Comparison of ENCODE assay signal across 17 cellular contexts in genomic region chr7:128299109-128299514, GRCh38. TPM values are rescaled to one million over a fixed set of nuclear protein-coding genes. Genes with fewer than 3 reads are reported as not detected.
"Had no signal": no experiment of that assay in that cellular context is flagged by ENCODE, and none has a peak within 500 bp of the region (broad histone marks: within the 10 kb centered on the region; RNA-seq: fewer than 3 reads in every experiment).

No MANE protein-coding gene starts in this region.

- FAIRE-seq: TTC549 had no signal

- DNase-seq: activated effector memory CD4-positive, alpha-beta T cell treated with Interleukin-2 at 50 U/mL for 16 hours; activated T-cell treated with anti-CD3 and anti-CD28 coated beads, Interleukin-2, amount 50 U/mL, for 1 hour; amniotic stem cell; body of pancreas; central memory CD4-positive, alpha-beta T cell; spleen; stimulated activated CD4-positive, alpha-beta T cell treated with anti-CD3 and anti-CD28 coated beads, Interleukin-1b, Interleukin-23, amount 100 ng/mL, for 48 hours; T-helper 17 cell; trophoblast cell had no signal

- H3K27me3 ChIP-seq: body of pancreas, neutrophil, right atrium auricular region, spleen had no signal

- H3K4me1 ChIP-seq: body of pancreas, spleen had no signal

- H3K4me3 ChIP-seq: body of pancreas, right atrium auricular region, spleen had no signal

- H3K9me3 ChIP-seq: body of pancreas, neutrophil, right atrium auricular region, spleen had no signal

- H3K4me1 Mint-ChIP-seq: activated naive CD4-positive, alpha-beta T cell treated with anti-CD3 and anti-CD28 coated beads, Interleukin-2, amount 50 U/mL, for 24 hours had no signal

- H3K36me3 ChIP-seq: neutrophil had no signal

- H3K4me3 Mint-ChIP-seq: activated naive CD4-positive, alpha-beta T cell treated with anti-CD3 and anti-CD28 coated beads, Interleukin-2, amount 50 U/mL, for 24 hours; stimulated activated memory B cell treated with anti-CD40 and anti-IgM and Interleukin-4, amounts not matched to agents 10 μg/mL and 1 μg/mL and 100 μg/mL, for 72 hours; T-helper 17 cell had no signal

- H3K9me3 Mint-ChIP-seq: activated naive CD4-positive, alpha-beta T cell treated with anti-CD3 and anti-CD28 coated beads, Interleukin-2, amount 50 U/mL, for 24 hours; stimulated activated memory B cell treated with anti-CD40 and anti-IgM and Interleukin-4, amounts not matched to agents 10 μg/mL and 1 μg/mL and 100 μg/mL, for 72 hours had no signal

- H3K27ac Mint-ChIP-seq: activated naive CD4-positive, alpha-beta T cell treated with anti-CD3 and anti-CD28 coated beads, Interleukin-2, amount 50 U/mL, for 24 hours; stimulated activated memory B cell treated with anti-CD40 and anti-IgM and Interleukin-4, amounts not matched to agents 10 μg/mL and 1 μg/mL and 100 μg/mL, for 72 hours; T-helper 17 cell had no signal

- H3K27ac ChIP-seq: body of pancreas, neutrophil, right atrium auricular region, spleen had no signal

- H3K27me3 Mint-ChIP-seq: activated naive CD4-positive, alpha-beta T cell treated with anti-CD3 and anti-CD28 coated beads, Interleukin-2, amount 50 U/mL, for 24 hours; stimulated activated memory B cell treated with anti-CD40 and anti-IgM and Interleukin-4, amounts not matched to agents 10 μg/mL and 1 μg/mL and 100 μg/mL, for 72 hours; T-helper 17 cell had no signal

RNA-seq across cellular contexts. Expression of gene LEP, which starts 58.0 kb away (rescaled TPM):
- total RNA-seq: fibroblast of villous mesenchyme, kidney epithelial cell, liver, T-helper 17 cell had no signal
